In the genomic region with DNA sequence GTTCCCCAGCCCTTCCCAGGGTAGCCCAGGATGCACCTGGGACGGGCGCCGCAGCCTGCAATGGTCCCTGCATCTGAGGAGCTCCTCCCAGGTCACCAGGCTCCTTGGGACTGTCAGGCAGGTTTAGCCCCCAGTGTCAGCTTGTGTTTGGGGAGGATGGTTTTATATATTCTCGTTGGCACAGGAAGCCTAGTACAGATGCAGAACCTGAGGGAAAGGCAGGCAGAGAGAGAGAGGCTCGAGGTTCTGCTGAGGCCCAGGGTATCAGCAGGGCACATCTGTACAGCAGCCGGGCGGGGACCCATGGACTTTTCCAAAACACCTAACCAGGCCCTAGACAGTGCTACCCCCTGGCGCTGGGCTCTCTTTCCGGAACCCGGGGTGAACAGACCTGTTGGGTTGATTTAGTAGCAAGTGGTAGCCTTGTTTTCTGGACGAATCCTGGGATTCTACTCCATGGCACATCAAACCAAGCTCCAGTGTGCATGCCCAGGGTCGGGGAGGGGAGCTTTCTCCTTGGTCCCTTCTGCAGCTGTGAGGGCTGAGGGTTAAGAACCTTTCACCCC, we compare ENCODE assay signal across 21 cellular contexts. TPM values are rescaled to one million over a fixed set of nuclear protein-coding genes. Genes with fewer than 3 reads are reported as not detected.
DNase-seq lines count a peak whose midpoint lies in the region; ATAC-seq and TF ChIP-seq lines count a peak whose summit lies in the region.
"Had no signal": no experiment of that assay in that cellular context is flagged by ENCODE, and none has a peak within 500 bp of the region (broad histone marks: within the 10 kb centered on the region; RNA-seq: fewer than 3 reads in every experiment).

No MANE protein-coding gene starts in this region.

- H3K36me3 ChIP-seq in BLaER1, result no peaks in the 10 kb centered on the region
- no peaks in the 10 kb centered on the region for H3K36me3 ChIP-seq in RWPE2 (ENCODE audit: low read depth)
- H3K36me3 ChIP-seq in lower lobe of right lung, result no peaks in the 10 kb centered on the region
- H3K36me3 ChIP-seq in MM.1S (replicated peaks; ENCODE audit: insufficient read depth, low read length), result no peaks in the 10 kb centered on the region
- H3K36me3 ChIP-seq: HAP-1 had no signal

- H3K4me1 ChIP-seq in BLaER1, result peaks cover 9% of the 10 kb centered on the region
- peaks cover 46% of the 10 kb centered on the region for H3K4me1 ChIP-seq in RWPE2 (ENCODE audit: insufficient read depth, poor library complexity, severe bottlenecking)
- H3K4me1 ChIP-seq in lower lobe of right lung, result peaks cover 10% of the 10 kb centered on the region
- H3K4me1 ChIP-seq in foreskin keratinocyte, result peaks cover 36% of the 10 kb centered on the region
- no peaks in the 10 kb centered on the region for H3K4me1 ChIP-seq in MM.1S (ENCODE audit: low read length)
- H3K4me1 ChIP-seq: A549, HAP-1 had no signal

- H3K4me3 ChIP-seq in BLaER1, result no peak overlapping the region
- H3K4me3 ChIP-seq in RWPE2 (ENCODE audit: severe bottlenecking), result no peak overlapping the region
- H3K4me3 ChIP-seq in lower lobe of right lung, result no peak overlapping the region
- H3K4me3 ChIP-seq in MM.1S (ENCODE audit: low read length), result no peak overlapping the region
- H3K4me3 ChIP-seq: A549, HAP-1 had no signal

- no peak overlapping the region for H3K9ac ChIP-seq in BLaER1
- H3K9ac ChIP-seq in MM.1S (ENCODE audit: low read length), result no peak overlapping the region
- H3K9ac ChIP-seq: KMS-11 had no signal

- H4K20me1 ChIP-seq in BLaER1 (peaks cover 16% of the 10 kb centered on the region; the same call in 1 of the 2 replicates), MM.1S (ENCODE audit: insufficient read depth, low read length) (no peaks in the 10 kb centered on the region)

- H3K27me3 ChIP-seq in BLaER1 (peaks cover 30% of the 10 kb centered on the region), RWPE2 (ENCODE audit: insufficient read depth, poor library complexity, severe bottlenecking) (no peaks in the 10 kb centered on the region), lower lobe of right lung (ENCODE audit: low read depth) (peaks cover 5% of the 10 kb centered on the region), foreskin keratinocyte (no peaks in the 10 kb centered on the region), MM.1S (replicated peaks; ENCODE audit: insufficient read depth, low read length) (peaks cover 6% of the 10 kb centered on the region; the same call in 1 of the 2 replicates)

- H3K79me2 ChIP-seq in MM.1S (ENCODE audit: low read length), result no peaks in the 10 kb centered on the region

- H3K9me3 ChIP-seq in BLaER1, result no peaks in the 10 kb centered on the region
- H3K9me3 ChIP-seq in RWPE2 (ENCODE audit: severe bottlenecking), result no peaks in the 10 kb centered on the region
- H3K9me3 ChIP-seq in lower lobe of right lung, result no peaks in the 10 kb centered on the region
- H3K9me3 ChIP-seq in MM.1S (replicated peaks; ENCODE audit: insufficient read depth, low read length), result no peaks in the 10 kb centered on the region
- H3K9me3 ChIP-seq: A549, HAP-1 had no signal

- H3K4me2 ChIP-seq in BLaER1, result peak overlapping the region; percentile 17; the same call in 1 of the 2 replicates
- no peak overlapping the region for H3K4me2 ChIP-seq in MM.1S (ENCODE audit: low read depth, low read length)
- H3K4me2 ChIP-seq: A549, KMS-11 had no signal

- H3K27ac ChIP-seq in BLaER1 (no peak overlapping the region), RWPE2 (ENCODE audit: poor library complexity, severe bottlenecking) (no peak overlapping the region), lower lobe of right lung (no peak overlapping the region), foreskin keratinocyte (no peak overlapping the region), MM.1S (ENCODE audit: low read length) (no peak overlapping the region)
- H3K27ac ChIP-seq: A549, KMS-11 had no signal

- intact Hi-C loops in lower lobe of right lung (cut with DNase I), result no loop called here
- intact Hi-C loops in sciatic nerve (cut with DNase I), result no loop called here

- H2AFZ ChIP-seq in MM.1S (ENCODE audit: low read length), result no peak overlapping the region

- H3K9me2 ChIP-seq in MM.1S (replicated peaks; ENCODE audit: insufficient read depth, low read length), result no peaks in the 10 kb centered on the region

- no peaks in the 10 kb centered on the region for H3F3A ChIP-seq in MM.1S (ENCODE audit: insufficient read depth, low read length)

- TF ChIP-seq CTCF in RWPE2 (IDR thresholded peaks at IDR 0.05; ENCODE audit: poor library complexity, severe bottlenecking), result no peak
- TF ChIP-seq CTCF in lower lobe of right lung (IDR thresholded peaks at IDR 0.05), result no peak
- TF ChIP-seq CTCF in foreskin keratinocyte (conservative IDR thresholded peaks at IDR 0.05), result no peak
- TF ChIP-seq CTCF in MM.1S (IDR thresholded peaks at IDR 0.05; ENCODE audit: low read length), result no peak

- DNase-seq in RWPE2 (ENCODE audit: low spot score), result peak; percentile 68
- peak; percentile 36 for DNase-seq in lower lobe of right lung
- DNase-seq in sciatic nerve (ENCODE audit: low spot score), result peak; percentile 42
- DNase-seq in foreskin melanocyte, result no peak
- DNase-seq in foreskin keratinocyte, result no peak
- no peak for DNase-seq in MM.1S
- DNase-seq: C1 segment of cervical spinal cord; CD8-positive, alpha-beta memory T cell; NCI-H1417; NCI-H187; NCI-H2227 treated with DMSO at 0.1 percent for 48 hours; NCI-H510A treated with DMSO at 0.1 percent for 48 hours; NCI-H774; OCI-M1 had no signal

- ATAC-seq in RWPE2 (ENCODE audit: low read depth) (no peak), lower lobe of right lung (no peak), sciatic nerve (no peak), foreskin keratinocyte (no peak), GM21737 (IDR thresholded peaks at IDR 0.05; ENCODE audit: unreplicated experiment) (no peak)
- ATAC-seq: A549 had no signal

RNA-seq across cellular contexts. Expression of a gene that starts 8.6 kb away (rescaled TPM):
- 5.6 TPM for total RNA-seq in lower lobe of right lung
- total RNA-seq in sciatic nerve, result 0.31 TPM
- 14.1 and 15.6 TPM in 2 replicates for total RNA-seq in foreskin keratinocyte
- polyA plus RNA-seq in foreskin keratinocyte, result 8.9 and 9.0 TPM in 2 replicates

RNA-seq across cellular contexts. Expression of a gene that starts 35.4 kb away (rescaled TPM):
- total RNA-seq in lower lobe of right lung (not detected), sciatic nerve (not detected), foreskin keratinocyte (not detected in 2 replicates)
- not detected in 2 replicates for polyA plus RNA-seq in foreskin keratinocyte
- total RNA-seq: CD8-positive, alpha-beta memory T cell; HT-29; RPMI7951 had no signal
- polyA plus RNA-seq: CD8-positive, alpha-beta memory T cell had no signal

Comparison
In these comparisons a context has a peak if more than half of its experiments do, and no peak if none do; other contexts are left out.
1. DNase-seq: peak in RWPE2 (single experiment), lower lobe of right lung (single experiment) and sciatic nerve (single experiment); none in foreskin melanocyte (single experiment), foreskin keratinocyte (0 of 2) and MM.1S (single experiment).